10 cellular contexts compared by ENCODE assay signal in genomic region chr2:221731432-221731831, GRCh38.
DNase-seq lines count a peak whose midpoint lies in the region; ATAC-seq, FAIRE-seq and TF ChIP-seq lines count a peak whose summit lies in the region.
"Had no signal": no experiment of that assay in that cellular context is flagged by ENCODE, and none has a peak within 500 bp of the region (broad histone marks: within the 10 kb centered on the region; RNA-seq: fewer than 3 reads in every experiment).

No MANE protein-coding gene starts in this region.

- H3K18ac ChIP-seq in mesenchymal stem cell (ENCODE audit: low read depth in 1 of 2, low read length in 2 of 2): no peak overlapping the region

- H2AK5ac ChIP-seq in mesenchymal stem cell (ENCODE audit: low read length, severe bottlenecking): no peak overlapping the region

- H3K36me3 ChIP-seq in mesenchymal stem cell (ENCODE audit: control insufficient read depth in 1 of 2, insufficient read depth in 2 of 2, low read depth in 1 of 2, low read length in 2 of 2) (no peaks in the 10 kb centered on the region), thyroid gland (no peaks in the 10 kb centered on the region), brain microvascular endothelial cell (replicated peaks) (no peaks in the 10 kb centered on the region)

- no peak overlapping the region for H3K9ac ChIP-seq in mesenchymal stem cell (ENCODE audit: low read length)

- ATAC-seq in HG02938 (IDR thresholded peaks at IDR 0.05; ENCODE audit: unreplicated experiment): peak; percentile 91
- ATAC-seq: activated naive CD8-positive, alpha-beta T cell treated with anti-CD3 and anti-CD28 coated beads, Interleukin-2, amount 50 U/mL, for 24 hours had no signal

- TF ChIP-seq CTCF in coronary artery (IDR thresholded peaks at IDR 0.05) (no peak), thyroid gland (IDR thresholded peaks at IDR 0.05) (no peak), brain microvascular endothelial cell (IDR thresholded peaks at IDR 0.05; ENCODE audit: low read depth, low read length, missing control alignments) (no peak)

- H2BK12ac ChIP-seq in mesenchymal stem cell (ENCODE audit: low read length in 2 of 2): no peak overlapping the region

- TF ChIP-seq POLR2A in thyroid gland (IDR thresholded peaks at IDR 0.05): no peak

- H3K4ac ChIP-seq in mesenchymal stem cell (ENCODE audit: low read depth in 1 of 2, low read length in 2 of 2): no peak overlapping the region

- DNase-seq in GM19239 (ENCODE audit: insufficient read length, low spot score): no peak
- DNase-seq in HK-2 (ENCODE audit: unreplicated experiment): peak; percentile 16
- no peak for DNase-seq in mesenchymal stem cell
- DNase-seq in coronary artery (ENCODE audit: low spot score): no peak
- no peak for DNase-seq in stimulated activated CD4-positive, alpha-beta T cell treated with anti-CD3 and anti-CD28 coated beads, Interleukin-1b, Interleukin-23, amount 100 ng/mL, for 48 hours
- DNase-seq in thyroid gland: no peak
- no peak for DNase-seq in brain microvascular endothelial cell
- DNase-seq: activated naive CD8-positive, alpha-beta T cell treated with anti-CD3 and anti-CD28 coated beads, Interleukin-2, amount 50 U/mL, for 24 hours; NCI-H526 had no signal

- in situ Hi-C loops in brain microvascular endothelial cell (cut with HindIII; ENCODE audit: low pct_ligation_motif_present, low sequenced_read_pairs): no loop called here

- H3K9me3 ChIP-seq in mesenchymal stem cell (ENCODE audit: control insufficient read depth, low read length) (peaks cover 5% of the 10 kb centered on the region), thyroid gland (no peaks in the 10 kb centered on the region)

- 73% methylated on average over 3 of the region's 3 CpGs for WGBS in mesenchymal stem cell
- WGBS in thyroid gland, 2 donors: 58 to 64% methylated on average over 3 of the region's 3 CpGs

- no peak overlapping the region for H2AFZ ChIP-seq in mesenchymal stem cell (ENCODE audit: low read depth, low read length)

- no peak overlapping the region for H4K91ac ChIP-seq in mesenchymal stem cell (ENCODE audit: low read length)

- H3K4me3 ChIP-seq in mesenchymal stem cell (ENCODE audit: insufficient read depth in 1 of 2, low read depth in 1 of 2, low read length in 2 of 2) (no peak overlapping the region), coronary artery (no peak overlapping the region), thyroid gland (replicated peaks in 1 of 3) (no peak overlapping the region), brain microvascular endothelial cell (ENCODE audit: low read depth, low read length) (no peak overlapping the region)

- peak; percentile 44 for FAIRE-seq in GM19239 (lab: Jason Lieb, UNC)

- no peak overlapping the region for H4K8ac ChIP-seq in mesenchymal stem cell (ENCODE audit: low read length)

- no peaks in the 10 kb centered on the region for H3K79me1 ChIP-seq in mesenchymal stem cell (replicated peaks; ENCODE audit: low read length, poor library complexity, severe bottlenecking)

- peak overlapping the region in 1 of 2 experiments; percentile 70 for H3K14ac ChIP-seq in mesenchymal stem cell (ENCODE audit: low read length in 2 of 2)

- H3K27ac ChIP-seq in mesenchymal stem cell (ENCODE audit: low read length, poor library complexity, severe bottlenecking): peak overlapping the region; percentile 80
- no peak overlapping the region for H3K27ac ChIP-seq in coronary artery
- no peak overlapping the region for H3K27ac ChIP-seq in thyroid gland
- H3K27ac ChIP-seq in brain microvascular endothelial cell: no peak overlapping the region

- no peak overlapping the region for H2BK5ac ChIP-seq in mesenchymal stem cell (ENCODE audit: low read depth, low read length, poor library complexity, severe bottlenecking)

- H3K27me3 ChIP-seq in mesenchymal stem cell (ENCODE audit: control insufficient read depth in 1 of 2, insufficient read depth in 1 of 2, low read length in 2 of 2) (no peaks in the 10 kb centered on the region), thyroid gland (no peaks in the 10 kb centered on the region), brain microvascular endothelial cell (replicated peaks) (no peaks in the 10 kb centered on the region)

- no peak overlapping the region for H3K23ac ChIP-seq in mesenchymal stem cell (ENCODE audit: low read length in 2 of 2)

- intact Hi-C loops in thyroid gland (cut with DNase I): no loop called here

- no peaks in the 10 kb centered on the region for H3K4me1 ChIP-seq in mesenchymal stem cell (ENCODE audit: control insufficient read depth, insufficient read depth, low read depth, low read length)
- H3K4me1 ChIP-seq in thyroid gland: no peaks in the 10 kb centered on the region

- H3K4me2 ChIP-seq in mesenchymal stem cell (ENCODE audit: low read length, poor library complexity, severe bottlenecking): no peak overlapping the region

- no peak overlapping the region for H2BK120ac ChIP-seq in mesenchymal stem cell (ENCODE audit: low read depth, low read length)

- no peak overlapping the region for H2BK15ac ChIP-seq in mesenchymal stem cell (ENCODE audit: low read depth, poor library complexity, severe bottlenecking)
